14 cellular contexts compared by ENCODE assay signal in the genomic region with DNA sequence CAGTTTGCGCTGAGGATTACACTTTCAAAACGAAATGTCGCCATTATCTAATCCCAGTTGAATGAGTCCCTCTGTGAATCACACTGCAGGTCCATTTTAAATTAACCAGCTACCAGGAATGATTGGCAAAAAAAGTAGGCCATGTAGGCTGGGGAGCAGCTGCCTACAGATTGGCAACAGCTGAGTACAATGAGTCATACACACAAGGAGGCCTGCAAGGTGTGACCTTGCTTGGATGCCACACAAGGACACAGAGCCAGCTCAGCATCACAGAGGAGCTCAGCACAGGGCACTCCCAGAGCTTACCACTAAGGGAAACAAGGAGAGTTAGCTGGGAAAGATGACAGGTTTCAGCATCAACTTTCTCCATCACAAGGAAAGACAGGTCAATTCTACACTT. TPM values are rescaled to one million over a fixed set of nuclear protein-coding genes. Genes with fewer than 3 reads are reported as not detected.
A peak's percentile ranks its signal among the peaks of the same experiment; 100 is the strongest.
DNase-seq lines count a peak whose midpoint lies in the region; ATAC-seq and TF ChIP-seq lines count a peak whose summit lies in the region.
"Had no signal": no experiment of that assay in that cellular context is flagged by ENCODE, and none has a peak within 500 bp of the region (broad histone marks: within the 10 kb centered on the region; RNA-seq: fewer than 3 reads in every experiment).

No MANE protein-coding gene starts in this region.

- H3K9me3 ChIP-seq in MM.1S (replicated peaks; ENCODE audit: insufficient read depth, low read length) = no peaks in the 10 kb centered on the region
- H3K9me3 ChIP-seq: BLaER1 treated with 17β-estradiol and CSF1 and Interleukin-3, amounts not matched to agents 10 nM and 100 nM; gastroesophageal sphincter had no signal

- H3K4me3 Mint-ChIP-seq in activated T-cell treated with anti-CD3 and anti-CD28 coated beads, Interleukin-2, amount 50 U/mL, for 24 hours = no peak overlapping the region
- no peak overlapping the region for H3K4me3 Mint-ChIP-seq in stimulated activated naive CD8-positive, alpha-beta T cell treated with anti-CD3 and anti-CD28 coated beads, Interleukin-15, amount 100 ng/mL, for 72 hours
- no peak overlapping the region for H3K4me3 Mint-ChIP-seq in endothelial cell (ENCODE audit: unreplicated experiment)
- H3K4me3 Mint-ChIP-seq: natural killer cell had no signal

- H3K9me2 ChIP-seq in MM.1S (replicated peaks; ENCODE audit: insufficient read depth, low read length) = no peaks in the 10 kb centered on the region

- H3K4me2 ChIP-seq in MM.1S (ENCODE audit: low read depth, low read length) = no peak overlapping the region
- H3K4me2 ChIP-seq: BLaER1 treated with 17β-estradiol and CSF1 and Interleukin-3, amounts not matched to agents 10 nM and 100 nM had no signal

- H3F3A ChIP-seq in MM.1S (ENCODE audit: insufficient read depth, low read length) = no peaks in the 10 kb centered on the region

- H2AFZ ChIP-seq in MM.1S (ENCODE audit: low read length) = no peak overlapping the region

- H3K27me3 ChIP-seq in MM.1S (replicated peaks; ENCODE audit: insufficient read depth, low read length) = no peaks in the 10 kb centered on the region
- H3K27me3 ChIP-seq: BLaER1 treated with 17β-estradiol and CSF1 and Interleukin-3, amounts not matched to agents 10 nM and 100 nM; gastroesophageal sphincter had no signal

- H3K79me2 ChIP-seq in MM.1S (ENCODE audit: low read length) = no peaks in the 10 kb centered on the region

- H3K36me3 ChIP-seq in MM.1S (replicated peaks; ENCODE audit: insufficient read depth, low read length) = no peaks in the 10 kb centered on the region
- H3K36me3 ChIP-seq: gastroesophageal sphincter had no signal

- no peaks in the 10 kb centered on the region for H3K4me1 ChIP-seq in MM.1S (ENCODE audit: low read length)
- H3K4me1 ChIP-seq: BLaER1 treated with 17β-estradiol and CSF1 and Interleukin-3, amounts not matched to agents 10 nM and 100 nM; gastroesophageal sphincter had no signal

- no peak overlapping the region for H3K4me3 ChIP-seq in MM.1S (ENCODE audit: low read length)
- H3K4me3 ChIP-seq: BLaER1 treated with 17β-estradiol and CSF1 and Interleukin-3, amounts not matched to agents 10 nM and 100 nM; gastroesophageal sphincter had no signal

- intact Hi-C loops in left cardiac atrium (cut with DNase I) = no loop called here

- TF ChIP-seq CTCF in endothelial cell (IDR thresholded peaks at IDR 0.05; ENCODE audit: unreplicated experiment) (no peak), MM.1S (IDR thresholded peaks at IDR 0.05; ENCODE audit: low read length) (no peak)

- H3K9me3 Mint-ChIP-seq in activated T-cell treated with anti-CD3 and anti-CD28 coated beads, Interleukin-2, amount 50 U/mL, for 24 hours = no peaks in the 10 kb centered on the region
- no peaks in the 10 kb centered on the region for H3K9me3 Mint-ChIP-seq in stimulated activated naive CD8-positive, alpha-beta T cell treated with anti-CD3 and anti-CD28 coated beads, Interleukin-15, amount 100 ng/mL, for 72 hours
- H3K9me3 Mint-ChIP-seq in endothelial cell (ENCODE audit: unreplicated experiment) = no peaks in the 10 kb centered on the region
- H3K9me3 Mint-ChIP-seq: natural killer cell had no signal

- no peaks in the 10 kb centered on the region for H4K20me1 ChIP-seq in MM.1S (ENCODE audit: insufficient read depth, low read length)
- H4K20me1 ChIP-seq: BLaER1 treated with 17β-estradiol and CSF1 and Interleukin-3, amounts not matched to agents 10 nM and 100 nM had no signal

- H3K27ac Mint-ChIP-seq in activated T-cell treated with anti-CD3 and anti-CD28 coated beads, Interleukin-2, amount 50 U/mL, for 24 hours = peak overlapping the region; percentile 26
- no peak overlapping the region for H3K27ac Mint-ChIP-seq in stimulated activated naive CD8-positive, alpha-beta T cell treated with anti-CD3 and anti-CD28 coated beads, Interleukin-15, amount 100 ng/mL, for 72 hours
- H3K27ac Mint-ChIP-seq in endothelial cell (ENCODE audit: unreplicated experiment) = no peak overlapping the region
- H3K27ac Mint-ChIP-seq: natural killer cell had no signal

- H3K36me3 Mint-ChIP-seq in activated T-cell treated with anti-CD3 and anti-CD28 coated beads, Interleukin-2, amount 50 U/mL, for 24 hours (ENCODE audit: low read depth) = no peaks in the 10 kb centered on the region
- H3K36me3 Mint-ChIP-seq in endothelial cell (ENCODE audit: low read depth, unreplicated experiment) = no peaks in the 10 kb centered on the region

- ATAC-seq in left cardiac atrium (peak; percentile 59 to 95), GM18517 (IDR thresholded peaks at IDR 0.05; ENCODE audit: unreplicated experiment) (no peak)
- peak; percentile 84 for ATAC-seq in stimulated activated naive CD8-positive, alpha-beta T cell treated with anti-CD3 and anti-CD28 coated beads, Interleukin-15, amount 100 ng/mL, for 72 hours
- ATAC-seq: gastroesophageal sphincter had no signal

- no peak overlapping the region for H3K27ac ChIP-seq in MM.1S (ENCODE audit: low read length)
- H3K27ac ChIP-seq: BLaER1 treated with 17β-estradiol and CSF1 and Interleukin-3, amounts not matched to agents 10 nM and 100 nM; gastroesophageal sphincter; VCaP had no signal

- no peak for DNase-seq in activated T-cell treated with anti-CD3 and anti-CD28 coated beads, Interleukin-2, amount 50 U/mL, for 24 hours
- no peak for DNase-seq in activated T-cell treated with anti-CD3 and anti-CD28 coated beads, Interleukin-2, amount 50 U/mL, for 1 hour
- DNase-seq in RPMI7951 (ENCODE audit: low read depth) (peak; percentile 9), left cardiac atrium (peak; percentile 37), endothelial cell (ENCODE audit: low spot score) (no peak), MM.1S (no peak)
- peak in 1 of 2 donors; percentile 18 for DNase-seq in stimulated activated naive CD8-positive, alpha-beta T cell treated with anti-CD3 and anti-CD28 coated beads, Interleukin-15, amount 100 ng/mL, for 72 hours
- DNase-seq: H7, natural killer cell had no signal

- no peaks in the 10 kb centered on the region for H3K27me3 Mint-ChIP-seq in activated T-cell treated with anti-CD3 and anti-CD28 coated beads, Interleukin-2, amount 50 U/mL, for 24 hours
- H3K27me3 Mint-ChIP-seq in stimulated activated naive CD8-positive, alpha-beta T cell treated with anti-CD3 and anti-CD28 coated beads, Interleukin-15, amount 100 ng/mL, for 72 hours = no peaks in the 10 kb centered on the region
- H3K27me3 Mint-ChIP-seq in endothelial cell (ENCODE audit: unreplicated experiment) = no peaks in the 10 kb centered on the region

- no peak overlapping the region for H3K9ac ChIP-seq in MM.1S (ENCODE audit: low read length)
- H3K9ac ChIP-seq: BLaER1 treated with 17β-estradiol and CSF1 and Interleukin-3, amounts not matched to agents 10 nM and 100 nM had no signal

- peaks cover 46% of the 10 kb centered on the region for H3K4me1 Mint-ChIP-seq in activated T-cell treated with anti-CD3 and anti-CD28 coated beads, Interleukin-2, amount 50 U/mL, for 24 hours (ENCODE audit: low read depth)
- peaks cover 63% of the 10 kb centered on the region for H3K4me1 Mint-ChIP-seq in stimulated activated naive CD8-positive, alpha-beta T cell treated with anti-CD3 and anti-CD28 coated beads, Interleukin-15, amount 100 ng/mL, for 72 hours
- H3K4me1 Mint-ChIP-seq in endothelial cell (ENCODE audit: unreplicated experiment) = peaks cover 20% of the 10 kb centered on the region

RNA-seq across cellular contexts. Expression of a gene that starts 12.9 kb away (rescaled TPM):
- total RNA-seq in RPMI7951 (2014; rRNA removed; shearing (Covaris generic)) = not detected in 2 replicates
- under 1 TPM in 1 of 2 donors, not detected in 1; 0.21 TPM for total RNA-seq in left cardiac atrium
- total RNA-seq in endothelial cell (ENCODE audit: unreplicated experiment) = not detected
- total RNA-seq: bronchial epithelial cell, H7 had no signal

Comparison
In these comparisons a context has a peak if more than half of its experiments do, and no peak if none do; other contexts are left out.
1. DNase-seq: peak in RPMI7951 (single experiment) and left cardiac atrium (single experiment); none in activated T-cell treated with anti-CD3 and anti-CD28 coated beads, Interleukin-2, amount 50 U/mL, for 24 hours (single experiment), activated T-cell treated with anti-CD3 and anti-CD28 coated beads, Interleukin-2, amount 50 U/mL, for 1 hour (single experiment), endothelial cell (single experiment) and MM.1S (single experiment).